8 cellular contexts compared by ENCODE assay signal in genomic region chr18:44887227-44887631, GRCh38.
A peak's percentile ranks its signal among the peaks of the same experiment; 100 is the strongest.
DNase-seq lines count a peak whose midpoint lies in the region; ATAC-seq, FAIRE-seq and TF ChIP-seq lines count a peak whose summit lies in the region.

No MANE protein-coding gene starts in this region.

- peaks cover 8% of the 10 kb centered on the region for H3K9me3 ChIP-seq in GM12878 (replicated peaks; ENCODE audit: control insufficient read depth, insufficient read depth, low read length)

- TF ChIP-seq EP300 in GM12878 (IDR thresholded peaks at IDR 0.05; ENCODE audit: borderline replicate concordance in 1 of 2, control insufficient read depth in 1 of 2, low read depth in 2 of 2, low read length in 2 of 2), result 0 out of 4 replicates have a peak, but pooled peaks of 1 of the 2 experiments have one; percentile 44

- RAD21 ChIA-PET in GM12878 (lab: Charles Lee; ENCODE audit: unreplicated experiment), result interaction anchor here (0.8 to 4.5 kb wide), 30 partner anchors 9 to 219 kb away, joined by 3 to 30 read pairs (median 5); partner anchors contain the start of gene SETBP1

- TF ChIP-seq POLR2A in GM12878 (IDR thresholded peaks at IDR 0.05; ENCODE audit: low read depth, low read length), result no peak

- FAIRE-seq in GM12878 (lab: Jason Lieb, UNC), result no peak

- peak; percentile 88 for ATAC-seq in GM21528 (IDR thresholded peaks at IDR 0.05; ENCODE audit: low FRiP score, unreplicated experiment)
- ATAC-seq in GM12878, result peak; percentile 95

- H3K79me2 ChIP-seq in GM12878 (ENCODE audit: control insufficient read depth, insufficient read depth, low read length), result no peaks in the 10 kb centered on the region

- no peak for TF ChIP-seq RAD21 in GM12878 (IDR thresholded peaks at IDR 0.05; ENCODE audit: insufficient read depth, low read depth, low read length)

- POLR2A ChIA-PET in GM12878 (lab: Charles Lee), result interaction anchor here (0.8 to 1.9 kb wide), 6 partner anchors 22 to 311 kb away, joined by 3 to 6 read pairs (median 3); no protein-coding TSS in a partner anchor

- in situ Hi-C loops in GM12878 (cut with MboI), result no loop called here

- no peak overlapping the region for H3K4me3 ChIP-seq in GM12865 (ENCODE audit: low read depth, low read length)
- no peak overlapping the region for H3K4me3 ChIP-seq in GM12878

- H3K9me3 Mint-ChIP-seq in IgD-negative memory B cell (peaks cover 0 to 12% (median 2%) of the 10 kb centered on the region in 3 donors), progenitor cell of endocrine pancreas (ENCODE audit: low read depth) (peaks cover 17% of the 10 kb centered on the region)

- no peaks in the 10 kb centered on the region for H4K20me1 ChIP-seq in GM12878 (ENCODE audit: control insufficient read depth, insufficient read depth)

- H3K36me3 Mint-ChIP-seq in IgD-negative memory B cell (peaks cover 7% of the 10 kb centered on the region), progenitor cell of endocrine pancreas (ENCODE audit: insufficient read depth) (peaks cover 16% of the 10 kb centered on the region)

- peaks cover 30 to 47% (median 46%) of the 10 kb centered on the region in 3 donors for H3K4me1 Mint-ChIP-seq in IgD-negative memory B cell
- peaks cover 23% of the 10 kb centered on the region for H3K4me1 Mint-ChIP-seq in progenitor cell of endocrine pancreas (ENCODE audit: low read depth)

- no peaks in the 10 kb centered on the region for H3K36me3 ChIP-seq in GM12878 (ENCODE audit: control insufficient read depth in 2 of 2, insufficient read depth in 2 of 2, low read length in 1 of 2)

- intact Hi-C loops in GM12878 (cut with micrococcal nuclease; ENCODE audit: unreplicated experiment), result loop anchor here (2.0 to 5.0 kb wide), 2 partner anchors 85 to 128 kb away; no protein-coding TSS in a partner anchor

- peaks cover 14% of the 10 kb centered on the region for H3K4me1 ChIP-seq in GM12878 (ENCODE audit: control insufficient read depth, insufficient read depth, low read length)

- no TSS peak for BruUV-seq in GM12878 (replicated peaks; lab: Mats Ljungman, UMichigan)

- peak; percentile 68 for DNase-seq in GM12865 (ENCODE audit: low read depth)
- peak; percentile 69 for DNase-seq in GM12878 (ENCODE audit: low read depth, low spot score)
- DNase-seq in progenitor cell of endocrine pancreas (ENCODE audit: low spot score, unreplicated experiment), result no peak
- no peak for DNase-seq in NCI-H510A treated with DMSO at 0.1 percent for 48 hours (lab: John Stamatoyannopoulos, UW)
- no peak for DNase-seq in NCI-H2081 treated with DMSO at 0.1 percent for 48 hours (lab: John Stamatoyannopoulos, UW)
- DNase-seq in amniotic stem cell (lab: John Stamatoyannopoulos, UW), result no peak

- TF ChIP-seq CTCF in GM12865 (IDR thresholded peaks at IDR 0.05; ENCODE audit: insufficient read depth, low read depth, low read length, missing control alignments) (no peak), GM12878 (IDR thresholded peaks at IDR 0.05 in 2 of 3, conservative IDR thresholded peaks at IDR 0.05 in 1 of 3; ENCODE audit: control insufficient read depth in 2 of 3, extremely low read depth in 1 of 3, insufficient read depth in 1 of 3, low read depth in 3 of 3, low read length in 3 of 3) (no peak), progenitor cell of endocrine pancreas (IDR thresholded peaks at IDR 0.05; ENCODE audit: unreplicated experiment) (no peak)

- peak overlapping the region in 2 of 4 donors; percentile 49 to 73 for H3K4me3 Mint-ChIP-seq in IgD-negative memory B cell
- no peak overlapping the region for H3K4me3 Mint-ChIP-seq in progenitor cell of endocrine pancreas (ENCODE audit: low read depth)

- H3K27ac Mint-ChIP-seq in IgD-negative memory B cell (peak overlapping the region; percentile 71 to 94 (median 92)), progenitor cell of endocrine pancreas (peak overlapping the region; percentile 33)

- SMC1A ChIA-PET in GM12878 (lab: Charles Lee; ENCODE audit: uncharacterized antibody, unreplicated experiment), result interaction anchor here (0.8 to 5.7 kb wide), 34 partner anchors 9 to 326 kb away, joined by 3 to 48 read pairs (median 5); no protein-coding TSS in a partner anchor

- peak overlapping the region; percentile 59 for H3K4me2 ChIP-seq in GM12878 (ENCODE audit: control insufficient read depth, insufficient read depth)

- no peaks in the 10 kb centered on the region for H3K27me3 Mint-ChIP-seq in IgD-negative memory B cell
- H3K27me3 Mint-ChIP-seq in progenitor cell of endocrine pancreas, result no peaks in the 10 kb centered on the region

- CTCF ChIA-PET in GM12878 (lab: Yijun Ruan, JAX), result interaction anchor here (0.8 to 5.2 kb wide), 17 partner anchors 9 to 325 kb away, joined by 3 to 20 read pairs (median 4); partner anchors contain the start of gene SETBP1

- H3K27ac ChIP-seq in GM12878 (ENCODE audit: control insufficient read depth, insufficient read depth), result peak overlapping the region; percentile 36

- no peak overlapping the region; the same call in none of the 2 replicates for H2AFZ ChIP-seq in GM12878 (ENCODE audit: control insufficient read depth, low read depth, low read length)

- H3K9ac ChIP-seq in GM12878 (ENCODE audit: control insufficient read depth, insufficient read depth, low read length), result 0 out of 2 replicates have a peak overlapping the region, but pooled peaks have one; percentile 15

- H3K27me3 ChIP-seq in GM12878 (replicated peaks in 1 of 2; ENCODE audit: control insufficient read depth in 2 of 2, insufficient read depth in 2 of 2, low read length in 1 of 2), result no peaks in the 10 kb centered on the region

TF ChIP-seq in GM12878, 131 proteins besides CTCF, POLR2A, EP300 and RAD21 (continues in another document):
- 0 out of 2 replicates have a peak, but pooled peaks have one; percentile 57 for TF ChIP-seq FOXM1 (IDR thresholded peaks at IDR 0.05; ENCODE audit: low read depth, low read length)
- TF ChIP-seq HSF1 (IDR thresholded peaks at IDR 0.05; ENCODE audit: low read depth, low read length), result no peak
- TF ChIP-seq ZNF622 (IDR thresholded peaks at IDR 0.05), result no peak
- TF ChIP-seq SUZ12 (IDR thresholded peaks at IDR 0.05; ENCODE audit: unreplicated experiment), result no peak
- TF ChIP-seq RUNX3 (IDR thresholded peaks at IDR 0.05; ENCODE audit: low read length), result peak; percentile 49; the same call in 1 of the 2 replicates
- no peak for TF ChIP-seq CHD2 (IDR thresholded peaks at IDR 0.05; ENCODE audit: borderline replicate concordance, low read depth, low read length)
- TF ChIP-seq RB1 (IDR thresholded peaks at IDR 0.05; ENCODE audit: borderline replicate concordance), result no peak
- TF ChIP-seq NFIC (IDR thresholded peaks at IDR 0.05; ENCODE audit: low read depth, low read length), result peak; percentile 75; the same call in 1 of the 2 replicates
- 0 out of 2 replicates have a peak, but pooled peaks have one; percentile 39 for TF ChIP-seq MLLT1 (IDR thresholded peaks at IDR 0.05)
- peak; percentile 90 for TF ChIP-seq RELA (IDR thresholded peaks at IDR 0.05; ENCODE audit: borderline replicate concordance, partially characterized antibody)
- TF ChIP-seq BRCA1 (IDR thresholded peaks at IDR 0.05; ENCODE audit: low read depth, low read length), result no peak
- 0 out of 2 replicates have a peak, but pooled peaks have one; percentile 9 for TF ChIP-seq HDGF (IDR thresholded peaks at IDR 0.05)
- TF ChIP-seq GATAD2B (conservative IDR thresholded peaks at IDR 0.05; ENCODE audit: low read depth), result no peak; the same call in 1 of the 2 replicates
- peak; percentile 30; the same call in 1 of the 2 replicates for TF ChIP-seq PKNOX1 (IDR thresholded peaks at IDR 0.05)

Comparison
In these comparisons a context has a peak if more than half of its experiments do, and no peak if none do; other contexts are left out.
1. DNase-seq: peak in GM12865 (single experiment) and GM12878 (single experiment); none in progenitor cell of endocrine pancreas (single experiment), NCI-H510A treated with DMSO at 0.1 percent for 48 hours (single experiment), NCI-H2081 treated with DMSO at 0.1 percent for 48 hours (single experiment) and amniotic stem cell (single experiment).